Comparison of ENCODE assay signal across 1 cellular context in genomic region chr6:11947569-11947968, GRCh38.
TF ChIP-seq lines count a peak whose summit lies in the region.

No MANE protein-coding gene starts in this region.

TF ChIP-seq in K562, 482 proteins besides CTCF, POLR2A, EP300 and RAD21 (continued from another document):
- no peak for TF ChIP-seq ZNF280A (IDR thresholded peaks at IDR 0.05; ENCODE audit: low read depth, partially characterized antibody)
- no peak for TF ChIP-seq ZKSCAN8 (CRISPR knock-in tag; IDR thresholded peaks at IDR 0.05)
- no peak for TF ChIP-seq POLR2AphosphoS5 (IDR thresholded peaks at IDR 0.05; ENCODE audit: control insufficient read depth, insufficient read depth, low read depth, low read length)
- TF ChIP-seq PRDM10 (IDR thresholded peaks at IDR 0.05; ENCODE audit: partially characterized antibody), result peak; percentile 59
- TF ChIP-seq HDAC8 (tag; IDR thresholded peaks at IDR 0.05), result no peak
- no peak for TF ChIP-seq HLTF (IDR thresholded peaks at IDR 0.05)
- TF ChIP-seq CREM (IDR thresholded peaks at IDR 0.05; ENCODE audit: low read depth), result no peak
- no peak for TF ChIP-seq TAF7 (tag; IDR thresholded peaks at IDR 0.05)
- TF ChIP-seq SREBF1 (IDR thresholded peaks at IDR 0.05; ENCODE audit: borderline replicate concordance, low read depth, low read length), result no peak
